Comparison of ENCODE assay signal across 1 cellular context in genomic region chr7:110856704-110857103, GRCh38.
TF ChIP-seq lines count a peak whose summit lies in the region.

No MANE protein-coding gene starts in this region.

TF ChIP-seq in GM23338, 12 proteins besides CTCF, POLR2A, EP300 and RAD21 (continued from another document):
- TF ChIP-seq, protein P1, sequence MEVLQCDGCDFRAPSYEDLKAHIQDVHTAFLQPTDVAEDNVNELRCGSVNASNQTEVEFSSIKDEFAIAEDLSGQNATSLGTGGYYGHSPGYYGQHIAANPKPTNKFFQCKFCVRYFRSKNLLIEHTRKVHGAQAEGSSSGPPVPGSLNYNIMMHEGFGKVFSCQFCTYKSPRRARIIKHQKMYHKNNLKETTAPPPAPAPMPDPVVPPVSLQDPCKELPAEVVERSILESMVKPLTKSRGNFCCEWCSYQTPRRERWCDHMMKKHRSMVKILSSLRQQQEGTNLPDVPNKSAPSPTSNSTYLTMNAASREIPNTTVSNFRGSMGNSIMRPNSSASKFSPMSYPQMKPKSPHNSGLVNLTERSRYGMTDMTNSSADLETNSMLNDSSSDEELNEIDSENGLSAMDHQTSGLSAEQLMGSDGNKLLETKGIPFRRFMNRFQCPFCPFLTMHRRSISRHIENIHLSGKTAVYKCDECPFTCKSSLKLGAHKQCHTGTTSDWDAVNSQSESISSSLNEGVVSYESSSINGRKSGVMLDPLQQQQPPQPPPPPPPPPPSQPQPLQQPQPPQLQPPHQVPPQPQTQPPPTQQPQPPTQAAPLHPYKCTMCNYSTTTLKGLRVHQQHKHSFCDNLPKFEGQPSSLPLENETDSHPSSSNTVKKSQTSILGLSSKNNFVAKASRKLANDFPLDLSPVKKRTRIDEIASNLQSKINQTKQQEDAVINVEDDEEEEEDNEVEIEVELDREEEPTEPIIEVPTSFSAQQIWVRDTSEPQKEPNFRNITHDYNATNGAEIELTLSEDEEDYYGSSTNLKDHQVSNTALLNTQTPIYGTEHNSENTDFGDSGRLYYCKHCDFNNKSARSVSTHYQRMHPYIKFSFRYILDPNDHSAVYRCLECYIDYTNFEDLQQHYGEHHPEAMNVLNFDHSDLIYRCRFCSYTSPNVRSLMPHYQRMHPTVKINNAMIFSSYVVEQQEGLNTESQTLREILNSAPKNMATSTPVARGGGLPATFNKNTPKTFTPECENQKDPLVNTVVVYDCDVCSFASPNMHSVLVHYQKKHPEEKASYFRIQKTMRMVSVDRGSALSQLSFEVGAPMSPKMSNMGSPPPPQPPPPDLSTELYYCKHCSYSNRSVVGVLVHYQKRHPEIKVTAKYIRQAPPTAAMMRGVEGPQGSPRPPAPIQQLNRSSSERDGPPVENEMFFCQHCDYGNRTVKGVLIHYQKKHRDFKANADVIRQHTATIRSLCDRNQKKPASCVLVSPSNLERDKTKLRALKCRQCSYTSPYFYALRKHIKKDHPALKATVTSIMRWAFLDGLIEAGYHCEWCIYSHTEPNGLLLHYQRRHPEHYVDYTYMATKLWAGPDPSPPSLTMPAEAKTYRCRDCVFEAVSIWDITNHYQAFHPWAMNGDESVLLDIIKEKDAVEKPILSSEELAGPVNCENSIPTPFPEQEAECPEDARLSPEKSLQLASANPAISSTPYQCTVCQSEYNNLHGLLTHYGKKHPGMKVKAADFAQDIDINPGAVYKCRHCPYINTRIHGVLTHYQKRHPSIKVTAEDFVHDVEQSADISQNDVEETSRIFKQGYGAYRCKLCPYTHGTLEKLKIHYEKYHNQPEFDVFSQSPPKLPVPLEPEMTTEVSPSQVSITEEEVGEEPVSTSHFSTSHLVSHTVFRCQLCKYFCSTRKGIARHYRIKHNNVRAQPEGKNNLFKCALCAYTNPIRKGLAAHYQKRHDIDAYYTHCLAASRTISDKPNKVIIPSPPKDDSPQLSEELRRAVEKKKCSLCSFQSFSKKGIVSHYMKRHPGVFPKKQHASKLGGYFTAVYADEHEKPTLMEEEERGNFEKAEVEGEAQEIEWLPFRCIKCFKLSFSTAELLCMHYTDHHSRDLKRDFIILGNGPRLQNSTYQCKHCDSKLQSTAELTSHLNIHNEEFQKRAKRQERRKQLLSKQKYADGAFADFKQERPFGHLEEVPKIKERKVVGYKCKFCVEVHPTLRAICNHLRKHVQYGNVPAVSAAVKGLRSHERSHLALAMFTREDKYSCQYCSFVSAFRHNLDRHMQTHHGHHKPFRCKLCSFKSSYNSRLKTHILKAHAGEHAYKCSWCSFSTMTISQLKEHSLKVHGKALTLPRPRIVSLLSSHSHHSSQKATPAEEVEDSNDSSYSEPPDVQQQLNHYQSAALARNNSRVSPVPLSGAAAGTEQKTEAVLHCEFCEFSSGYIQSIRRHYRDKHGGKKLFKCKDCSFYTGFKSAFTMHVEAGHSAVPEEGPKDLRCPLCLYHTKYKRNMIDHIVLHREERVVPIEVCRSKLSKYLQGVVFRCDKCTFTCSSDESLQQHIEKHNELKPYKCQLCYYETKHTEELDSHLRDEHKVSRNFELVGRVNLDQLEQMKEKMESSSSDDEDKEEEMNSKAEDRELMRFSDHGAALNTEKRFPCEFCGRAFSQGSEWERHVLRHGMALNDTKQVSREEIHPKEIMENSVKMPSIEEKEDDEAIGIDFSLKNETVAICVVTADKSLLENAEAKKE (CRISPR knock-in tag; IDR thresholded peaks at IDR 0.05): no peak
- no peak for TF ChIP-seq EZH2phosphoT487 (IDR thresholded peaks at IDR 0.05; ENCODE audit: unreplicated experiment)
- TF ChIP-seq JUNB (IDR thresholded peaks at IDR 0.05; ENCODE audit: unreplicated experiment): no peak
- no peak for TF ChIP-seq ZNF331 (CRISPR knock-in tag; IDR thresholded peaks at IDR 0.05; ENCODE audit: low read depth)
- no peak for TF ChIP-seq NANOG (IDR thresholded peaks at IDR 0.05; ENCODE audit: borderline replicate concordance)
- TF ChIP-seq ZNF114 (CRISPR knock-in tag; IDR thresholded peaks at IDR 0.05): no peak
- no peak for TF ChIP-seq CREB1 (CRISPR knock-in tag; IDR thresholded peaks at IDR 0.05; ENCODE audit: low read depth)
- TF ChIP-seq EZH2 (IDR thresholded peaks at IDR 0.05; ENCODE audit: low read depth, unreplicated experiment): no peak
- TF ChIP-seq STAT1 (IDR thresholded peaks at IDR 0.05; ENCODE audit: unreplicated experiment): no peak
